2 cellular contexts compared by ENCODE assay signal in genomic region chr12:71938728-71939385, GRCh38.
TF ChIP-seq lines count a peak whose summit lies in the region.

TSS of gene TPH2 (plus strand) at chr12:71938845. CDS start at chr12:71938987, 142 bp downstream.

TF ChIP-seq in Ishikawa, 13 proteins besides CTCF, POLR2A, EP300 and RAD21 (continued from another document):
- TF ChIP-seq, protein P1, sequence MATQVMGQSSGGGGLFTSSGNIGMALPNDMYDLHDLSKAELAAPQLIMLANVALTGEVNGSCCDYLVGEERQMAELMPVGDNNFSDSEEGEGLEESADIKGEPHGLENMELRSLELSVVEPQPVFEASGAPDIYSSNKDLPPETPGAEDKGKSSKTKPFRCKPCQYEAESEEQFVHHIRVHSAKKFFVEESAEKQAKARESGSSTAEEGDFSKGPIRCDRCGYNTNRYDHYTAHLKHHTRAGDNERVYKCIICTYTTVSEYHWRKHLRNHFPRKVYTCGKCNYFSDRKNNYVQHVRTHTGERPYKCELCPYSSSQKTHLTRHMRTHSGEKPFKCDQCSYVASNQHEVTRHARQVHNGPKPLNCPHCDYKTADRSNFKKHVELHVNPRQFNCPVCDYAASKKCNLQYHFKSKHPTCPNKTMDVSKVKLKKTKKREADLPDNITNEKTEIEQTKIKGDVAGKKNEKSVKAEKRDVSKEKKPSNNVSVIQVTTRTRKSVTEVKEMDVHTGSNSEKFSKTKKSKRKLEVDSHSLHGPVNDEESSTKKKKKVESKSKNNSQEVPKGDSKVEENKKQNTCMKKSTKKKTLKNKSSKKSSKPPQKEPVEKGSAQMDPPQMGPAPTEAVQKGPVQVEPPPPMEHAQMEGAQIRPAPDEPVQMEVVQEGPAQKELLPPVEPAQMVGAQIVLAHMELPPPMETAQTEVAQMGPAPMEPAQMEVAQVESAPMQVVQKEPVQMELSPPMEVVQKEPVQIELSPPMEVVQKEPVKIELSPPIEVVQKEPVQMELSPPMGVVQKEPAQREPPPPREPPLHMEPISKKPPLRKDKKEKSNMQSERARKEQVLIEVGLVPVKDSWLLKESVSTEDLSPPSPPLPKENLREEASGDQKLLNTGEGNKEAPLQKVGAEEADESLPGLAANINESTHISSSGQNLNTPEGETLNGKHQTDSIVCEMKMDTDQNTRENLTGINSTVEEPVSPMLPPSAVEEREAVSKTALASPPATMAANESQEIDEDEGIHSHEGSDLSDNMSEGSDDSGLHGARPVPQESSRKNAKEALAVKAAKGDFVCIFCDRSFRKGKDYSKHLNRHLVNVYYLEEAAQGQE (IDR thresholded peaks at IDR 0.05; ENCODE audit: low read depth): peak; percentile 99
- TF ChIP-seq, protein P2, sequence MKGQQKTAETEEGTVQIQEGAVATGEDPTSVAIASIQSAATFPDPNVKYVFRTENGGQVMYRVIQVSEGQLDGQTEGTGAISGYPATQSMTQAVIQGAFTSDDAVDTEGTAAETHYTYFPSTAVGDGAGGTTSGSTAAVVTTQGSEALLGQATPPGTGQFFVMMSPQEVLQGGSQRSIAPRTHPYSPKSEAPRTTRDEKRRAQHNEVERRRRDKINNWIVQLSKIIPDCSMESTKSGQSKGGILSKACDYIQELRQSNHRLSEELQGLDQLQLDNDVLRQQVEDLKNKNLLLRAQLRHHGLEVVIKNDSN (IDR thresholded peaks at IDR 0.05): peak; percentile 69
- TF ChIP-seq NFIC (IDR thresholded peaks at IDR 0.05) (no peak), CEBPB (IDR thresholded peaks at IDR 0.05) (no peak), TEAD4 (IDR thresholded peaks at IDR 0.05) (peak; percentile 64), FOXM1 (IDR thresholded peaks at IDR 0.05; ENCODE audit: borderline replicate concordance, low read depth) (no peak)

TF ChIP-seq in K562, 482 proteins besides CTCF, POLR2A, EP300 and RAD21 (continued from another document and continues in another):
- TF ChIP-seq, protein P3, sequence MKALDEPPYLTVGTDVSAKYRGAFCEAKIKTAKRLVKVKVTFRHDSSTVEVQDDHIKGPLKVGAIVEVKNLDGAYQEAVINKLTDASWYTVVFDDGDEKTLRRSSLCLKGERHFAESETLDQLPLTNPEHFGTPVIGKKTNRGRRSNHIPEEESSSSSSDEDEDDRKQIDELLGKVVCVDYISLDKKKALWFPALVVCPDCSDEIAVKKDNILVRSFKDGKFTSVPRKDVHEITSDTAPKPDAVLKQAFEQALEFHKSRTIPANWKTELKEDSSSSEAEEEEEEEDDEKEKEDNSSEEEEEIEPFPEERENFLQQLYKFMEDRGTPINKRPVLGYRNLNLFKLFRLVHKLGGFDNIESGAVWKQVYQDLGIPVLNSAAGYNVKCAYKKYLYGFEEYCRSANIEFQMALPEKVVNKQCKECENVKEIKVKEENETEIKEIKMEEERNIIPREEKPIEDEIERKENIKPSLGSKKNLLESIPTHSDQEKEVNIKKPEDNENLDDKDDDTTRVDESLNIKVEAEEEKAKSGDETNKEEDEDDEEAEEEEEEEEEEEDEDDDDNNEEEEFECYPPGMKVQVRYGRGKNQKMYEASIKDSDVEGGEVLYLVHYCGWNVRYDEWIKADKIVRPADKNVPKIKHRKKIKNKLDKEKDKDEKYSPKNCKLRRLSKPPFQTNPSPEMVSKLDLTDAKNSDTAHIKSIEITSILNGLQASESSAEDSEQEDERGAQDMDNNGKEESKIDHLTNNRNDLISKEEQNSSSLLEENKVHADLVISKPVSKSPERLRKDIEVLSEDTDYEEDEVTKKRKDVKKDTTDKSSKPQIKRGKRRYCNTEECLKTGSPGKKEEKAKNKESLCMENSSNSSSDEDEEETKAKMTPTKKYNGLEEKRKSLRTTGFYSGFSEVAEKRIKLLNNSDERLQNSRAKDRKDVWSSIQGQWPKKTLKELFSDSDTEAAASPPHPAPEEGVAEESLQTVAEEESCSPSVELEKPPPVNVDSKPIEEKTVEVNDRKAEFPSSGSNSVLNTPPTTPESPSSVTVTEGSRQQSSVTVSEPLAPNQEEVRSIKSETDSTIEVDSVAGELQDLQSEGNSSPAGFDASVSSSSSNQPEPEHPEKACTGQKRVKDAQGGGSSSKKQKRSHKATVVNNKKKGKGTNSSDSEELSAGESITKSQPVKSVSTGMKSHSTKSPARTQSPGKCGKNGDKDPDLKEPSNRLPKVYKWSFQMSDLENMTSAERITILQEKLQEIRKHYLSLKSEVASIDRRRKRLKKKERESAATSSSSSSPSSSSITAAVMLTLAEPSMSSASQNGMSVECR (CRISPR knock-in tag; IDR thresholded peaks at IDR 0.05): peak; percentile 100
- TF ChIP-seq ZNF24 (IDR thresholded peaks at IDR 0.05) (no peak; the same call in 1 of the 2 replicates), KLF1 (tag; IDR thresholded peaks at IDR 0.05) (no peak), ZNF644 (tag; IDR thresholded peaks at IDR 0.05; ENCODE audit: low read depth) (peak; percentile 66; the same call in 1 of the 2 replicates), NCOA6 (IDR thresholded peaks at IDR 0.05) (peak; percentile 20; the same call in 1 of the 2 replicates), TEAD4 (IDR thresholded peaks at IDR 0.05; ENCODE audit: low read length) (0 out of 2 replicates have a peak, but pooled peaks have one; percentile 17), TEAD4 (CRISPR knock-in tag; IDR thresholded peaks at IDR 0.05; ENCODE audit: borderline replicate concordance) (no peak), CGGBP1 (CRISPR knock-in tag; IDR thresholded peaks at IDR 0.05) (no peak), ZNF785 (CRISPR knock-in tag; IDR thresholded peaks at IDR 0.05) (no peak), TCF3 (CRISPR knock-in tag; IDR thresholded peaks at IDR 0.05) (0 out of 2 replicates have a peak, but pooled peaks have one; percentile 26), ZNF197 (CRISPR knock-in tag; IDR thresholded peaks at IDR 0.05; ENCODE audit: low read depth) (peak; percentile 84), HDAC1 (IDR thresholded peaks at IDR 0.05) (peak; percentile 29 to 96; a peak in 3 of 4 replicates), ZNF77 (CRISPR knock-in tag; IDR thresholded peaks at IDR 0.05) (no peak), CBX3 (IDR thresholded peaks at IDR 0.05; ENCODE audit: borderline replicate concordance in 1 of 2, low read length in 2 of 2) (peak in 1 of 2 experiments; percentile 78; a peak in 1 of 3 replicates), YY1 (IDR thresholded peaks at IDR 0.05; ENCODE audit: borderline replicate concordance in 1 of 3, control insufficient read depth in 1 of 3, extremely low read depth in 1 of 3, insufficient read depth in 3 of 3, insufficient read length in 1 of 3, insufficient replicate concordance in 2 of 3, low read depth in 1 of 3, low read length in 2 of 3) (peak in 1 of 3 experiments; percentile 21), RCOR1 (IDR thresholded peaks at IDR 0.05; ENCODE audit: borderline replicate concordance in 1 of 2, low read depth in 2 of 2, low read length in 2 of 2) (peak in 1 of 2 experiments; percentile 94; a peak in 2 of 4 replicates), KLF13 (tag; IDR thresholded peaks at IDR 0.05; ENCODE audit: borderline replicate concordance, low read depth) (peak; percentile 97), HSF4 (CRISPR knock-in tag; IDR thresholded peaks at IDR 0.05; ENCODE audit: borderline replicate concordance) (no peak), JUND (IDR thresholded peaks at IDR 0.05; ENCODE audit: borderline replicate concordance, low read depth, low read length) (0 out of 2 replicates have a peak, but pooled peaks have one; percentile 23), JUND (tag; IDR thresholded peaks at IDR 0.05; ENCODE audit: borderline replicate concordance, low read depth, low read length) (peak; percentile 26; the same call in 1 of the 3 replicates), ZNF589 (CRISPR knock-in tag; IDR thresholded peaks at IDR 0.05; ENCODE audit: low read depth) (peak; percentile 57), STAT5A (IDR thresholded peaks at IDR 0.05; ENCODE audit: borderline replicate concordance, low read length) (no peak), HCFC1 (IDR thresholded peaks at IDR 0.05; ENCODE audit: low read depth, low read length) (peak; percentile 54; the same call in 1 of the 2 replicates), SIN3A (IDR thresholded peaks at IDR 0.05; ENCODE audit: borderline replicate concordance in 2 of 2, control insufficient read depth in 1 of 2, low read depth in 2 of 2, low read length in 2 of 2) (peak; percentile 100), AFF1 (IDR thresholded peaks at IDR 0.05; ENCODE audit: low read depth in 1 of 2, partially characterized antibody in 2 of 2) (peak in 1 of 2 experiments; percentile 96), EGR1 (conservative IDR thresholded peaks at IDR 0.05) (no peak), SRSF9 (IDR thresholded peaks at IDR 0.05; ENCODE audit: borderline replicate concordance, low read depth, low read length) (no peak)
- TF ChIP-seq, protein P4, sequence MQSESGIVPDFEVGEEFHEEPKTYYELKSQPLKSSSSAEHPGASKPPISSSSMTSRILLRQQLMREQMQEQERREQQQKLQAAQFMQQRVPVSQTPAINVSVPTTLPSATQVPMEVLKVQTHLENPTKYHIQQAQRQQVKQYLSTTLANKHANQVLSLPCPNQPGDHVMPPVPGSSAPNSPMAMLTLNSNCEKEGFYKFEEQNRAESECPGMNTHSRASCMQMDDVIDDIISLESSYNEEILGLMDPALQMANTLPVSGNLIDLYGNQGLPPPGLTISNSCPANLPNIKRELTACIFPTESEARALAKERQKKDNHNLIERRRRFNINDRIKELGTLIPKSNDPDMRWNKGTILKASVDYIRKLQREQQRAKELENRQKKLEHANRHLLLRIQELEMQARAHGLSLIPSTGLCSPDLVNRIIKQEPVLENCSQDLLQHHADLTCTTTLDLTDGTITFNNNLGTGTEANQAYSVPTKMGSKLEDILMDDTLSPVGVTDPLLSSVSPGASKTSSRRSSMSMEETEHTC (IDR thresholded peaks at IDR 0.05): 0 out of 2 replicates have a peak, but pooled peaks have one; percentile 67
- TF ChIP-seq, protein P5, sequence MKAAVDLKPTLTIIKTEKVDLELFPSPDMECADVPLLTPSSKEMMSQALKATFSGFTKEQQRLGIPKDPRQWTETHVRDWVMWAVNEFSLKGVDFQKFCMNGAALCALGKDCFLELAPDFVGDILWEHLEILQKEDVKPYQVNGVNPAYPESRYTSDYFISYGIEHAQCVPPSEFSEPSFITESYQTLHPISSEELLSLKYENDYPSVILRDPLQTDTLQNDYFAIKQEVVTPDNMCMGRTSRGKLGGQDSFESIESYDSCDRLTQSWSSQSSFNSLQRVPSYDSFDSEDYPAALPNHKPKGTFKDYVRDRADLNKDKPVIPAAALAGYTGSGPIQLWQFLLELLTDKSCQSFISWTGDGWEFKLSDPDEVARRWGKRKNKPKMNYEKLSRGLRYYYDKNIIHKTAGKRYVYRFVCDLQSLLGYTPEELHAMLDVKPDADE (conservative IDR thresholded peaks at IDR 0.05; ENCODE audit: control insufficient read depth, low read depth, low read length): peak; percentile 97
- TF ChIP-seq, protein P1 (CRISPR knock-in tag; IDR thresholded peaks at IDR 0.05; ENCODE audit: low read depth): peak; percentile 98
- TF ChIP-seq, protein P6, sequence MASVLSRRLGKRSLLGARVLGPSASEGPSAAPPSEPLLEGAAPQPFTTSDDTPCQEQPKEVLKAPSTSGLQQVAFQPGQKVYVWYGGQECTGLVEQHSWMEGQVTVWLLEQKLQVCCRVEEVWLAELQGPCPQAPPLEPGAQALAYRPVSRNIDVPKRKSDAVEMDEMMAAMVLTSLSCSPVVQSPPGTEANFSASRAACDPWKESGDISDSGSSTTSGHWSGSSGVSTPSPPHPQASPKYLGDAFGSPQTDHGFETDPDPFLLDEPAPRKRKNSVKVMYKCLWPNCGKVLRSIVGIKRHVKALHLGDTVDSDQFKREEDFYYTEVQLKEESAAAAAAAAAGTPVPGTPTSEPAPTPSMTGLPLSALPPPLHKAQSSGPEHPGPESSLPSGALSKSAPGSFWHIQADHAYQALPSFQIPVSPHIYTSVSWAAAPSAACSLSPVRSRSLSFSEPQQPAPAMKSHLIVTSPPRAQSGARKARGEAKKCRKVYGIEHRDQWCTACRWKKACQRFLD (CRISPR knock-in tag; IDR thresholded peaks at IDR 0.05): peak; percentile 70; the same call in 1 of the 2 replicates
